In the genomic region with DNA sequence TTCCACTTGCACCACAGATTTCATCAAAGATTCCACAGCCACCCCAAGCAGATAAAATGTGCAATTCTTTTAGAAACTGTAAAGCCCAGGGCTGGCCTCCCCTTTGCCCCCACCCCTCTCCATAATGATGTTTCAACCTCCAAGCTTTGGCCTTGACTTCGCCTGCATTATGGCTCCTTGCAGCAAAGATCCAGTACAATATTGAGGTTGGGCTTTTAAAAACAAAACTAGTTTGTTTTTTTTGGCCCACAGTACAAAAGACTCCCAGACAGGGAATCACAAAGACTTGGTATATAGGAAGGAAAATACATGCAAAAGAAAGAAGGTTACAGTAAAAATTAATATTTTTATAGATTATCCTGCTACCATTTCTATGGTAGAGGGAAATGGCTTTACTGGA, we compare ENCODE assay signal across 1 cellular context.
A peak's percentile ranks its signal among the peaks of the same experiment; 100 is the strongest.
TF ChIP-seq lines count a peak whose summit lies in the region.

No MANE protein-coding gene starts in this region.

TF ChIP-seq in HEK293, 187 proteins besides CTCF, POLR2A, EP300 and RAD21:
- TF ChIP-seq, protein P1, sequence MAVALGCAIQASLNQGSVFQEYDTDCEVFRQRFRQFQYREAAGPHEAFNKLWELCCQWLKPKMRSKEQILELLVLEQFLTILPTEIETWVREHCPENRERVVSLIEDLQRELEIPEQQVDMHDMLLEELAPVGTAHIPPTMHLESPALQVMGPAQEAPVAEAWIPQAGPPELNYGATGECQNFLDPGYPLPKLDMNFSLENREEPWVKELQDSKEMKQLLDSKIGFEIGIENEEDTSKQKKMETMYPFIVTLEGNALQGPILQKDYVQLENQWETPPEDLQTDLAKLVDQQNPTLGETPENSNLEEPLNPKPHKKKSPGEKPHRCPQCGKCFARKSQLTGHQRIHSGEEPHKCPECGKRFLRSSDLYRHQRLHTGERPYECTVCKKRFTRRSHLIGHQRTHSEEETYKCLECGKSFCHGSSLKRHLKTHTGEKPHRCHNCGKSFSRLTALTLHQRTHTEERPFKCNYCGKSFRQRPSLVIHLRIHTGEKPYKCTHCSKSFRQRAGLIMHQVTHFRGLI (tag by site-specific recombination; IDR thresholded peaks at IDR 0.05), result peak; percentile 92
- TF ChIP-seq, protein P2, sequence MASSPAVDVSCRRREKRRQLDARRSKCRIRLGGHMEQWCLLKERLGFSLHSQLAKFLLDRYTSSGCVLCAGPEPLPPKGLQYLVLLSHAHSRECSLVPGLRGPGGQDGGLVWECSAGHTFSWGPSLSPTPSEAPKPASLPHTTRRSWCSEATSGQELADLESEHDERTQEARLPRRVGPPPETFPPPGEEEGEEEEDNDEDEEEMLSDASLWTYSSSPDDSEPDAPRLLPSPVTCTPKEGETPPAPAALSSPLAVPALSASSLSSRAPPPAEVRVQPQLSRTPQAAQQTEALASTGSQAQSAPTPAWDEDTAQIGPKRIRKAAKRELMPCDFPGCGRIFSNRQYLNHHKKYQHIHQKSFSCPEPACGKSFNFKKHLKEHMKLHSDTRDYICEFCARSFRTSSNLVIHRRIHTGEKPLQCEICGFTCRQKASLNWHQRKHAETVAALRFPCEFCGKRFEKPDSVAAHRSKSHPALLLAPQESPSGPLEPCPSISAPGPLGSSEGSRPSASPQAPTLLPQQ (tag by site-specific recombination; IDR thresholded peaks at IDR 0.05), result no peak
